Comparison of ENCODE assay signal across 11 cellular contexts in the genomic region with DNA sequence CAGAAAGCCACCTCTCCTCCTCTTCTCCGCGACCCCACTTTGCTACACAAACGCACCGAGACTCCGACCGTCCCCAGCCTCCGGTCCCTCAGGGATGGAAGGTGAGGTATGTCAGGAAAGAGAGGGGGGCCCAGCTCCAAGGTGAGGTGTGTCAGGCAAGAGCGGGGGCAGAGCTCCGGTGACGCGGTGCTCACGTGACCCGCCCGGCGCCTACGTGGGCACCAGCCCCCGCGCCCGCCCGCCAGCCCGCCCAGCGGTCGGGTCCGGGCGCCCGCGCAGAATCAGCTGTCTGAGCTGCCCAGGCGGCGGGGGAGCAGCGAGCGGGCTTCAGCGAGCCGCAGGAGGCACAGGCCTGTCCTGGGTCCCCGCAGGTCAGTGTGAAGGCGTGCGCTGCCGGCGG. TPM values are rescaled to one million over a fixed set of nuclear protein-coding genes. Genes with fewer than 3 reads are reported as not detected.
DNase-seq lines count a peak whose midpoint lies in the region; ATAC-seq and TF ChIP-seq lines count a peak whose summit lies in the region.
"Not testable (repeated sequence)": the region's sequence is repeated elsewhere in the genome, so short reads cannot be mapped to it uniquely, and the experiment has no call there.
"Had no signal": no experiment of that assay in that cellular context is flagged by ENCODE, and none has a peak within 500 bp of the region (broad histone marks: within the 10 kb centered on the region; RNA-seq: fewer than 3 reads in every experiment).

A gene (plus strand): TSS at position 244 of the 400 bp plus-strand sequence. CDS start 1,152 bp downstream, outside the sequence.

- POLR2A ChIA-PET in A673 (lab: Charles Lee; ENCODE audit: low non-redundant PET); RWPE1 (lab: Yijun Ruan, JAX; ENCODE audit: low non-redundant PET): not testable (repeated sequence)

- H3K4me1 Mint-ChIP-seq in stimulated activated naive B cell treated with anti-CD40 and anti-IgM and Interleukin-4, amounts not matched to agents 10 μg/mL and 1 μg/mL and 100 μg/mL, for 72 hours = not testable (repeated sequence)

- H3K9me3 Mint-ChIP-seq in stimulated activated naive B cell treated with anti-CD40 and anti-IgM and Interleukin-4, amounts not matched to agents 10 μg/mL and 1 μg/mL and 100 μg/mL, for 72 hours = not testable (repeated sequence)

- peaks cover 31 to 32% of the 10 kb centered on the region in 2 donors for H3K27me3 Mint-ChIP-seq in stimulated activated naive B cell treated with anti-CD40 and anti-IgM and Interleukin-4, amounts not matched to agents 10 μg/mL and 1 μg/mL and 100 μg/mL, for 72 hours

- H3K27ac Mint-ChIP-seq in stimulated activated naive B cell treated with anti-CD40 and anti-IgM and Interleukin-4, amounts not matched to agents 10 μg/mL and 1 μg/mL and 100 μg/mL, for 72 hours = not testable (repeated sequence)

- H3K4me3 Mint-ChIP-seq in stimulated activated naive B cell treated with anti-CD40 and anti-IgM and Interleukin-4, amounts not matched to agents 10 μg/mL and 1 μg/mL and 100 μg/mL, for 72 hours = peak within 1 kb of the TSS; percentile 47 to 56

- not testable (repeated sequence) for DNase-seq in A673 (ENCODE audit: low spot score); stimulated activated naive B cell treated with anti-CD40 and anti-IgM and Interleukin-4, amounts not matched to agents 10 μg/mL and 1 μg/mL and 100 μg/mL, for 72 hours
- peak; percentile 4 for DNase-seq in M059J (ENCODE audit: low read depth)
- peak; percentile 0 for DNase-seq in RWPE1 (ENCODE audit: low spot score)
- DNase-seq in activated effector memory CD4-positive, alpha-beta T cell treated with anti-CD3 and anti-CD28 coated beads, Interleukin-2, amount 50 U/mL, for 16 hours = peak; percentile 63
- peak; percentile 51 for DNase-seq in ecto neural progenitor cell (ENCODE audit: low spot score)
- peak in 43 of 56 donors; percentile 0 to 70 (median 21) for DNase-seq in nucleus accumbens (lab: John Stamatoyannopoulos, UW)

- TF ChIP-seq CTCF in A673 (conservative IDR thresholded peaks at IDR 0.05; ENCODE audit: low read depth, low read length); RWPE1 (conservative IDR thresholded peaks at IDR 0.05; ENCODE audit: low read depth): not testable (repeated sequence)

- not testable (repeated sequence) for H3K36me3 ChIP-seq in A673 (ENCODE audit: insufficient read depth, low read length, poor library complexity, severe bottlenecking); iPS-20b (ENCODE audit: insufficient read depth, low read depth, low read length)

- H3K9ac ChIP-seq in iPS-20b (ENCODE audit: low read depth, low read length) = peak within 1 kb of the TSS; percentile 58; the same call in 1 of the 2 replicates

- not testable (repeated sequence) for ATAC-seq in stimulated activated naive B cell treated with anti-CD40 and anti-IgM and Interleukin-4, amounts not matched to agents 10 μg/mL and 1 μg/mL and 100 μg/mL, for 72 hours (replicated peaks)

- CTCF ChIA-PET in A673 (lab: Charles Lee); RWPE1 (lab: Yijun Ruan, JAX): not testable (repeated sequence)

- not testable (repeated sequence) for H3K27ac ChIP-seq in A673 (ENCODE audit: low read depth, low read length, poor library complexity, severe bottlenecking); RWPE1; iPS-20b (ENCODE audit: low read length)

- H3K4me3 ChIP-seq in A673 (ENCODE audit: low read depth, low read length, poor library complexity, severe bottlenecking) (peak within 1 kb of the TSS; percentile 21), iPS-20b (ENCODE audit: low read length) (peak within 1 kb of the TSS; percentile 67; the same call in 1 of the 2 replicates)

- H3K4me1 ChIP-seq in A673 (ENCODE audit: insufficient read depth, low read length, poor library complexity, severe bottlenecking); iPS-20b (ENCODE audit: insufficient read depth, low read length): not testable (repeated sequence)

- intact Hi-C loops in A673 (cut with micrococcal nuclease; ENCODE audit: unreplicated experiment) = not testable (repeated sequence)

- peaks cover 42% of the 10 kb centered on the region for H3K27me3 ChIP-seq in A673 (replicated peaks; ENCODE audit: insufficient read depth, low read depth, low read length, poor library complexity)
- peaks cover 31% of the 10 kb centered on the region for H3K27me3 ChIP-seq in iPS-20b (ENCODE audit: insufficient read depth, low read length)

- not testable (repeated sequence) for H3K36me3 Mint-ChIP-seq in stimulated activated naive B cell treated with anti-CD40 and anti-IgM and Interleukin-4, amounts not matched to agents 10 μg/mL and 1 μg/mL and 100 μg/mL, for 72 hours

- H3K9me3 ChIP-seq in A673 (ENCODE audit: low read depth, low read length, poor library complexity, severe bottlenecking); iPS-20b (ENCODE audit: insufficient read depth, low read depth, low read length): not testable (repeated sequence)

- BruUV-seq in A673 (replicated peaks; lab: Mats Ljungman, UMichigan) = not testable (repeated sequence)

RNA-seq across cellular contexts. Expression of the gene that starts here (rescaled TPM):
- 0.28 TPM in 1 of 2 replicates, not detected in the other for total RNA-seq in A673 (2021)
- 3.8 and 6.8 TPM in 2 replicates for total RNA-seq in M059J (2014; rRNA removed; shearing (Covaris generic))
- total RNA-seq: dermis microvascular lymphatic vessel endothelial cell, glomerular endothelial cell, SJCRH30 had no signal
